Comparison of ENCODE assay signal across 12 cellular contexts in genomic region chr19:52936151-52936957, GRCh38. TPM values are rescaled to one million over a fixed set of nuclear protein-coding genes. Genes with fewer than 3 reads are reported as not detected.
A peak's percentile ranks its signal among the peaks of the same experiment; 100 is the strongest.
DNase-seq lines count a peak whose midpoint lies in the region; ATAC-seq, FAIRE-seq and TF ChIP-seq lines count a peak whose summit lies in the region.
"Had no signal": no experiment of that assay in that cellular context is flagged by ENCODE, and none has a peak within 500 bp of the region (broad histone marks: within the 10 kb centered on the region; RNA-seq: fewer than 3 reads in every experiment).

No MANE protein-coding gene starts in this region.

- H3K27me3 ChIP-seq in GM12878 (replicated peaks in 1 of 2; ENCODE audit: control insufficient read depth in 2 of 2, insufficient read depth in 2 of 2, low read length in 1 of 2) (no peaks in the 10 kb centered on the region), HAP-1 (ENCODE audit: low read depth) (no peaks in the 10 kb centered on the region)
- H3K27me3 ChIP-seq: heart left ventricle had no signal

- TF ChIP-seq POLR2A in GM12878 (IDR thresholded peaks at IDR 0.05; ENCODE audit: low read depth, low read length): no peak

- POLR2A ChIA-PET in GM12878 (lab: Charles Lee): interaction anchor here (0.5 to 0.6 kb wide), 2 partner anchors 334 to 394 kb away, joined by 3 read pairs; no protein-coding TSS in a partner anchor

- peaks cover 12% of the 10 kb centered on the region for H3K4me1 Mint-ChIP-seq in activated naive CD4-positive, alpha-beta T cell treated with anti-CD3 and anti-CD28 coated beads, Interleukin-2, amount 10 ng/mL, durations not matched to agents 7 days and 5 days

- no peak overlapping the region for H2AFZ ChIP-seq in GM12878 (ENCODE audit: control insufficient read depth, low read depth, low read length)
- H2AFZ ChIP-seq: GM23338 had no signal

- peaks cover 6% of the 10 kb centered on the region for H3K4me1 ChIP-seq in GM12878 (ENCODE audit: control insufficient read depth, insufficient read depth, low read length)
- H3K4me1 ChIP-seq in mesodermal cell (ENCODE audit: control insufficient read depth, insufficient read depth, low read length, poor library complexity, severe bottlenecking): peaks cover 6% of the 10 kb centered on the region
- no peaks in the 10 kb centered on the region for H3K4me1 ChIP-seq in HAP-1

- CTCF ChIA-PET in GM12878 (lab: Yijun Ruan, JAX): no interaction called here
- CTCF ChIA-PET in activated naive CD4-positive, alpha-beta T cell treated with anti-CD3 and anti-CD28 coated beads, Interleukin-2, amount 10 ng/mL, durations not matched to agents 7 days and 5 days (lab: Charles Lee): no interaction called here

- peak overlapping the region; percentile 49; the same call in 1 of the 2 replicates for H3K4me2 ChIP-seq in GM12878 (ENCODE audit: control insufficient read depth, insufficient read depth)
- H3K4me2 ChIP-seq: GM23338 had no signal

- 0 out of 4 replicates have a peak, but pooled peaks of 1 of the 2 experiments have one; percentile 26 for TF ChIP-seq EP300 in GM12878 (IDR thresholded peaks at IDR 0.05; ENCODE audit: borderline replicate concordance in 1 of 2, control insufficient read depth in 1 of 2, low read depth in 2 of 2, low read length in 2 of 2)

- peaks cover 61% of the 10 kb centered on the region for H3K36me3 Mint-ChIP-seq in activated naive CD4-positive, alpha-beta T cell treated with anti-CD3 and anti-CD28 coated beads, Interleukin-2, amount 10 ng/mL, durations not matched to agents 7 days and 5 days

- peaks cover 62% of the 10 kb centered on the region for H3K9me3 Mint-ChIP-seq in activated naive CD4-positive, alpha-beta T cell treated with anti-CD3 and anti-CD28 coated beads, Interleukin-2, amount 10 ng/mL, durations not matched to agents 7 days and 5 days
- H3K9me3 Mint-ChIP-seq: effector memory CD8-positive, alpha-beta T cell; GM23338 had no signal

- ATAC-seq in GM12878: peak; percentile 64
- no peak for ATAC-seq in GM21723 (IDR thresholded peaks at IDR 0.05; ENCODE audit: unreplicated experiment)
- ATAC-seq: effector memory CD8-positive, alpha-beta T cell; GM23338; heart left ventricle had no signal

- no peaks in the 10 kb centered on the region; the same call in 1 of the 2 replicates for H3K79me2 ChIP-seq in GM12878 (ENCODE audit: control insufficient read depth, insufficient read depth, low read length)

- no peak overlapping the region for H3K27ac Mint-ChIP-seq in activated naive CD4-positive, alpha-beta T cell treated with anti-CD3 and anti-CD28 coated beads, Interleukin-2, amount 10 ng/mL, durations not matched to agents 7 days and 5 days
- H3K27ac Mint-ChIP-seq: GM23338 had no signal

- intact Hi-C loops in GM12878 (cut with micrococcal nuclease; ENCODE audit: unreplicated experiment): no loop called here

- H3K36me3 ChIP-seq in GM12878 (ENCODE audit: control insufficient read depth in 2 of 2, insufficient read depth in 2 of 2, low read length in 1 of 2): peaks cover 0 to 3% of the 10 kb centered on the region in 2 experiments; a peak in 1 of 4 replicates
- peaks cover 24% of the 10 kb centered on the region for H3K36me3 ChIP-seq in mesodermal cell (ENCODE audit: control insufficient read depth, insufficient read depth, low read length)
- no peaks in the 10 kb centered on the region; the same call in 1 of the 2 replicates for H3K36me3 ChIP-seq in HAP-1 (replicated peaks)
- H3K36me3 ChIP-seq: heart left ventricle had no signal

- no TSS peak for BruUV-seq in GM12878 (replicated peaks; lab: Mats Ljungman, UMichigan)

- no peak overlapping the region for H3K9ac ChIP-seq in GM12878 (ENCODE audit: control insufficient read depth, insufficient read depth, low read length)

- peak; percentile 32 to 49 for DNase-seq in AML-193 (lab: John Stamatoyannopoulos, UW)
- DNase-seq in HUDEP-2 (lab: John Stamatoyannopoulos, UW; ENCODE audit: unreplicated experiment in 76 of 76): peak in 69 of 76 experiments; percentile 13 to 91 (median 61)
- peak; percentile 36 for DNase-seq in GM12878 (ENCODE audit: low read depth, low spot score)
- no peak for DNase-seq in HAP-1 (ENCODE audit: low spot score in 2 of 2)
- DNase-seq in activated T-cell treated with anti-CD3 and anti-CD28 coated beads, Interleukin-2, amount 50 U/mL, for 1 hour: no peak
- no peak for DNase-seq in activated naive CD4-positive, alpha-beta T cell treated with anti-CD3 and anti-CD28 coated beads, Interleukin-2, amount 10 ng/mL, durations not matched to agents 7 days and 5 days
- DNase-seq: effector memory CD8-positive, alpha-beta T cell; heart left ventricle; NCI-H2081 treated with DMSO at 0.1 percent for 48 hours had no signal

- SMC1A ChIA-PET in GM12878 (lab: Charles Lee; ENCODE audit: uncharacterized antibody, unreplicated experiment): no interaction called here

- no peak for TF ChIP-seq CTCF in GM12878 (IDR thresholded peaks at IDR 0.05 in 2 of 3, conservative IDR thresholded peaks at IDR 0.05 in 1 of 3; ENCODE audit: control insufficient read depth in 2 of 3, extremely low read depth in 1 of 3, insufficient read depth in 1 of 3, low read depth in 3 of 3, low read length in 3 of 3)

- no peak overlapping the region for H3K27ac ChIP-seq in GM12878 (ENCODE audit: control insufficient read depth, insufficient read depth)
- H3K27ac ChIP-seq in mesodermal cell (ENCODE audit: low read depth, low read length, severe bottlenecking): peak overlapping the region; percentile 51
- H3K27ac ChIP-seq: heart left ventricle had no signal

- H3K9me3 ChIP-seq in GM12878 (replicated peaks; ENCODE audit: control insufficient read depth, insufficient read depth, low read length) (peaks cover 11% of the 10 kb centered on the region), mesodermal cell (ENCODE audit: control insufficient read depth, low read length) (no peaks in the 10 kb centered on the region), HAP-1 (peaks cover 13% of the 10 kb centered on the region)
- H3K9me3 ChIP-seq: heart left ventricle had no signal

- TF ChIP-seq RAD21 in GM12878 (IDR thresholded peaks at IDR 0.05; ENCODE audit: insufficient read depth, low read depth, low read length): no peak

- peak; percentile 75 for FAIRE-seq in GM12878 (lab: Jason Lieb, UNC)

- no peaks in the 10 kb centered on the region for H4K20me1 ChIP-seq in GM12878 (ENCODE audit: control insufficient read depth, insufficient read depth)

- RAD21 ChIA-PET in GM12878 (lab: Charles Lee; ENCODE audit: unreplicated experiment): no interaction called here

- in situ Hi-C loops in GM12878 (cut with MboI): no loop called here
- in situ Hi-C loops in HAP-1 (cut with MboI; ENCODE audit: low sequenced_read_pairs): no loop called here

- no peak overlapping the region for H3K4me3 Mint-ChIP-seq in activated naive CD4-positive, alpha-beta T cell treated with anti-CD3 and anti-CD28 coated beads, Interleukin-2, amount 10 ng/mL, durations not matched to agents 7 days and 5 days
- H3K4me3 Mint-ChIP-seq: effector memory CD8-positive, alpha-beta T cell; GM23338 had no signal

- WGBS in GM12878 (ENCODE audit: insufficient coverage, insufficient replicate concordance, low lambda C conversion rate, missing lambda C conversion rate): 45% methylated on average over 12 of the region's 12 CpGs
- WGBS in mesodermal cell (ENCODE audit: insufficient coverage in 2 of 2), 2 experiments: 86 to 88% methylated on average over 8 to 10 of the region's 12 CpGs

- H3K4me3 ChIP-seq in GM12878 (no peak overlapping the region), mesodermal cell (ENCODE audit: extremely low read depth, insufficient read depth, low read length, poor library complexity, severe bottlenecking) (no peak overlapping the region), HAP-1 (no peak overlapping the region)
- H3K4me3 ChIP-seq: GM23338, heart left ventricle had no signal

- no peaks in the 10 kb centered on the region for H3K27me3 Mint-ChIP-seq in activated naive CD4-positive, alpha-beta T cell treated with anti-CD3 and anti-CD28 coated beads, Interleukin-2, amount 10 ng/mL, durations not matched to agents 7 days and 5 days
- H3K27me3 Mint-ChIP-seq: effector memory CD8-positive, alpha-beta T cell had no signal

RNA-seq across cellular contexts. Expression of gene ZNF888, which starts 13.1 kb away (rescaled TPM):
- 11.4 and 12.7 TPM in 2 replicates for total RNA-seq in GM12878 (2013; cell fraction: nucleolus; rRNA removed)
- total RNA-seq in GM12878 (2014; rRNA removed) (3.3 and 4.5 TPM in 2 replicates), GM12878 (2014; rRNA removed; fragmentation: Illumina TruSeq; extraction: Trizol) (4.1 and 4.3 TPM in 2 replicates), GM12878 (2021) (2.8 and 3.5 TPM in 2 replicates)
- polyA plus RNA-seq in GM12878 (2011; ENCODE audit: low read depth): 4.3 TPM
- polyA plus RNA-seq in GM12878 (2011; rRNA removed) (3.4 and 5.0 TPM in 2 replicates), GM12878 (2014; fragmentation: Illumina TruSeq; extraction: Trizol) (3.7 and 5.1 TPM in 2 replicates), GM12878 (2014; fragmentation: Nextera tagmentation; extraction: Ambion mirVana) (under 1 TPM; 0.26 to 0.53 TPM), GM12878 (2014; rRNA removed) (2.1 and 2.3 TPM in 2 replicates), GM12878 (2016; fragmentation: Nextera tagmentation; extraction: Ambion mirVana) (1 to 10 TPM in 1 of 2 experiments, under 1 TPM in 1; 0.55 to 1.6 TPM)
- 1.1 and 1.5 TPM in 2 replicates for polyA plus RNA-seq in GM12878 (2011; cell fraction: cytosol; rRNA removed)
- polyA plus RNA-seq in GM12878 (2011; cell fraction: nucleus; rRNA removed): 2.1 and 2.4 TPM in 2 replicates
- 2.9 and 3.9 TPM in 2 replicates for polyA plus RNA-seq in GM12878 (2012)
- 5.2 and 7.2 TPM in 2 replicates for polyA minus RNA-seq in GM12878 (2011; rRNA and poly(A)+ RNA removed)
- polyA minus RNA-seq in GM12878 (2011; cell fraction: cytosol; rRNA and poly(A)+ RNA removed): 2.0 and 3.3 TPM in 2 replicates
- polyA minus RNA-seq in GM12878 (2011; cell fraction: nucleus; rRNA and poly(A)+ RNA removed): 2.5 and 4.5 TPM in 2 replicates
- polyA plus RNA-seq in mesodermal cell (2013, experiment 1 of 2): 5.3 TPM
- 5.9 TPM for polyA plus RNA-seq in mesodermal cell (2013, experiment 2 of 2)

RNA-seq across cellular contexts. Expression of gene ZNF816, which starts 26.3 kb away (rescaled TPM):
- 46.3 and 46.9 TPM in 2 replicates for total RNA-seq in GM12878 (2013; cell fraction: nucleolus; rRNA removed)
- total RNA-seq in GM12878 (2014; rRNA removed) (6.9 and 9.9 TPM in 2 replicates), GM12878 (2014; rRNA removed; fragmentation: Illumina TruSeq; extraction: Trizol) (15.6 and 16.0 TPM in 2 replicates), GM12878 (2021) (7.0 and 8.3 TPM in 2 replicates)
- polyA plus RNA-seq in GM12878 (2011; ENCODE audit: low read depth): 3.7 TPM
- polyA plus RNA-seq in GM12878 (2011; rRNA removed) (11.8 and 18.5 TPM in 2 replicates), GM12878 (2014; fragmentation: Illumina TruSeq; extraction: Trizol) (8.0 and 14.9 TPM in 2 replicates), GM12878 (2014; fragmentation: Nextera tagmentation; extraction: Ambion mirVana) (1 to 10 TPM; 4.4 to 6.6 TPM), GM12878 (2014; rRNA removed) (4.0 and 6.3 TPM in 2 replicates), GM12878 (2016; fragmentation: Nextera tagmentation; extraction: Ambion mirVana) (10 to 100 TPM in 1 of 2 experiments, 1 to 10 TPM in 1; 6.7 to 10.0 TPM)
- polyA plus RNA-seq in GM12878 (2011; cell fraction: cytosol; rRNA removed): 4.9 and 6.8 TPM in 2 replicates
- polyA plus RNA-seq in GM12878 (2011; cell fraction: nucleus; rRNA removed): 15.7 and 17.3 TPM in 2 replicates
- polyA plus RNA-seq in GM12878 (2012): 6.0 and 7.9 TPM in 2 replicates
- polyA minus RNA-seq in GM12878 (2011; rRNA and poly(A)+ RNA removed): 12.1 and 19.6 TPM in 2 replicates
- 8.7 TPM in 2 replicates for polyA minus RNA-seq in GM12878 (2011; cell fraction: cytosol; rRNA and poly(A)+ RNA removed)
- polyA minus RNA-seq in GM12878 (2011; cell fraction: nucleus; rRNA and poly(A)+ RNA removed): 6.9 and 10.0 TPM in 2 replicates
- 8.4 TPM for polyA plus RNA-seq in mesodermal cell (2013, experiment 1 of 2)
- 11.6 TPM for polyA plus RNA-seq in mesodermal cell (2013, experiment 2 of 2)

RNA-seq across cellular contexts. Expression of gene ZNF320, which starts 38.9 kb away (rescaled TPM):
- total RNA-seq in GM12878 (2013; cell fraction: nucleolus; rRNA removed): 26.7 and 27.0 TPM in 2 replicates
- total RNA-seq in GM12878 (2014; rRNA removed) (0.79 and 1.1 TPM in 2 replicates), GM12878 (2014; rRNA removed; fragmentation: Illumina TruSeq; extraction: Trizol) (1.3 and 1.8 TPM in 2 replicates), GM12878 (2021) (2.1 and 2.6 TPM in 2 replicates)
- polyA plus RNA-seq in GM12878 (2011; ENCODE audit: low read depth): 1.4 TPM
- polyA plus RNA-seq in GM12878 (2011; rRNA removed) (7.7 and 9.3 TPM in 2 replicates), GM12878 (2014; fragmentation: Illumina TruSeq; extraction: Trizol) (1.6 TPM in 1 of 2 replicates, not detected in the other), GM12878 (2014; fragmentation: Nextera tagmentation; extraction: Ambion mirVana) (1 to 10 TPM in 1 of 2 experiments, under 1 TPM in 1; 0.48 to 1.0 TPM), GM12878 (2014; rRNA removed) (2.7 and 3.0 TPM in 2 replicates), GM12878 (2016; fragmentation: Nextera tagmentation; extraction: Ambion mirVana) (1 to 10 TPM in 1 of 2 experiments, under 1 TPM in 1; 0.96 to 1.3 TPM)
- polyA plus RNA-seq in GM12878 (2011; cell fraction: cytosol; rRNA removed): 5.6 and 7.0 TPM in 2 replicates
- polyA plus RNA-seq in GM12878 (2011; cell fraction: nucleus; rRNA removed): 6.4 and 6.7 TPM in 2 replicates
- polyA plus RNA-seq in GM12878 (2012): 1.5 and 2.1 TPM in 2 replicates
- 5.5 and 6.3 TPM in 2 replicates for polyA minus RNA-seq in GM12878 (2011; rRNA and poly(A)+ RNA removed)
- 2.4 and 2.5 TPM in 2 replicates for polyA minus RNA-seq in GM12878 (2011; cell fraction: cytosol; rRNA and poly(A)+ RNA removed)
- polyA minus RNA-seq in GM12878 (2011; cell fraction: nucleus; rRNA and poly(A)+ RNA removed): 3.7 and 7.0 TPM in 2 replicates
- 18.9 TPM for polyA plus RNA-seq in mesodermal cell (2013, experiment 1 of 2)
- 14.3 TPM for polyA plus RNA-seq in mesodermal cell (2013, experiment 2 of 2)

Comparison
In these comparisons a context has a peak if more than half of its experiments do, and no peak if none do; other contexts are left out.
1. DNase-seq: peak in AML-193 (2 of 2), HUDEP-2 (69 of 76) and GM12878 (single experiment); none in HAP-1 (0 of 2), activated T-cell treated with anti-CD3 and anti-CD28 coated beads, Interleukin-2, amount 50 U/mL, for 1 hour (single experiment) and activated naive CD4-positive, alpha-beta T cell treated with anti-CD3 and anti-CD28 coated beads, Interleukin-2, amount 10 ng/mL, durations not matched to agents 7 days and 5 days (single experiment).